1 cellular context compared by ENCODE assay signal in the genomic region with DNA sequence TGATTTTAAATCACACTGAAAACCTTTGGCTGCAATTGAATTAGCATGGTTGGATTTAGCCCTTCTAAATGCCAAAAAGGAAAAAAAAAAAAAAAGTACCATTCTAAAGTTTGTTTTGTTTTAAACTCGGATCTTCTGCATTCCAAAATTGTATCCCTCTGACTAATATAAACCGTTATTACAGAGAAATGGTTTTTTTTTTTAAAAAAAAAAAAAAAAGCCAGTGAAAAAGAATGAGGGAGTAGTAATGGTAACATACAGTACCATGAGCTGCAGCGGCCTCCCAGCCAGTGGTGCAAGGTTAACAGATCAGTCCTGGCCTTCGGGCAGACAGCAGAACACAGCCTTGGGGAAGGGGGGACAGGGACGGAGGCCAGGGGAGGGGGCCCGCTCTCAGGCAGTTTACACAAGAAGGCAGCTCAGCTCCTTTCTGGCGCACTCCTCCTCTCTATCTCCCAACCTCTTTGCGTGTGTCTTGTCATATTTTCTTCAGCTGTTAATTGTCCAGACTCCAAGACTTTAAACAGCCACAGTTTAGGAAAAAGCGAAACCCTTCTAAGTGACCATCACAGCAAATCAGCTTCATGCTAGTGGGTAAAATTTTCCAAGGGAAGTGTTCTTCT.
TF ChIP-seq lines count a peak whose summit lies in the region.

No MANE protein-coding gene starts in this region.

TF ChIP-seq in IMR-90, 13 proteins besides CTCF, POLR2A, EP300 and RAD21 (continued from another document):
- no peak for TF ChIP-seq MAFK (IDR thresholded peaks at IDR 0.05; ENCODE audit: low read depth, low read length)
- TF ChIP-seq, protein P1, sequence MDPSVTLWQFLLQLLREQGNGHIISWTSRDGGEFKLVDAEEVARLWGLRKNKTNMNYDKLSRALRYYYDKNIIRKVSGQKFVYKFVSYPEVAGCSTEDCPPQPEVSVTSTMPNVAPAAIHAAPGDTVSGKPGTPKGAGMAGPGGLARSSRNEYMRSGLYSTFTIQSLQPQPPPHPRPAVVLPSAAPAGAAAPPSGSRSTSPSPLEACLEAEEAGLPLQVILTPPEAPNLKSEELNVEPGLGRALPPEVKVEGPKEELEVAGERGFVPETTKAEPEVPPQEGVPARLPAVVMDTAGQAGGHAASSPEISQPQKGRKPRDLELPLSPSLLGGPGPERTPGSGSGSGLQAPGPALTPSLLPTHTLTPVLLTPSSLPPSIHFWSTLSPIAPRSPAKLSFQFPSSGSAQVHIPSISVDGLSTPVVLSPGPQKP (IDR thresholded peaks at IDR 0.05; ENCODE audit: borderline replicate concordance, low read depth, low read length): no peak
- TF ChIP-seq BHLHE40 (IDR thresholded peaks at IDR 0.05; ENCODE audit: low read depth, low read length): no peak
- TF ChIP-seq MAZ (IDR thresholded peaks at IDR 0.05; ENCODE audit: borderline replicate concordance, low read depth, low read length): no peak
- no peak for TF ChIP-seq SMC3 (IDR thresholded peaks at IDR 0.05; ENCODE audit: low read depth, low read length)
